ENCODE assay signal across 1 cellular context in genomic region chr7:38671901-38672559, GRCh38.
TF ChIP-seq lines count a peak whose summit lies in the region.

No MANE protein-coding gene starts in this region.

TF ChIP-seq in HepG2, 621 proteins besides CTCF, POLR2A, EP300 and RAD21:
- TF ChIP-seq, protein P1, sequence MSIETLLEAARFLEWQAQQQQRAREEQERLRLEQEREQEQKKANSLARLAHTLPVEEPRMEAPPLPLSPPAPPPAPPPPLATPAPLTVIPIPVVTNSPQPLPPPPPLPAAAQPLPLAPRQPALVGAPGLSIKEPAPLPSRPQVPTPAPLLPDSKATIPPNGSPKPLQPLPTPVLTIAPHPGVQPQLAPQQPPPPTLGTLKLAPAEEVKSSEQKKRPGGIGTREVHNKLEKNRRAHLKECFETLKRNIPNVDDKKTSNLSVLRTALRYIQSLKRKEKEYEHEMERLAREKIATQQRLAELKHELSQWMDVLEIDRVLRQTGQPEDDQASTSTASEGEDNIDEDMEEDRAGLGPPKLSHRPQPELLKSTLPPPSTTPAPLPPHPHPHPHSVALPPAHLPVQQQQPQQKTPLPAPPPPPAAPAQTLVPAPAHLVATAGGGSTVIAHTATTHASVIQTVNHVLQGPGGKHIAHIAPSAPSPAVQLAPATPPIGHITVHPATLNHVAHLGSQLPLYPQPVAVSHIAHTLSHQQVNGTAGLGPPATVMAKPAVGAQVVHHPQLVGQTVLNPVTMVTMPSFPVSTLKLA (IDR thresholded peaks at IDR 0.05): peak; percentile 95
- TF ChIP-seq ZNF441 (CRISPR knock-in tag; IDR thresholded peaks at IDR 0.05; ENCODE audit: borderline replicate concordance): no peak
